19 cellular contexts compared by ENCODE assay signal in genomic region chr14:100988411-100988900, GRCh38.
DNase-seq lines count a peak whose midpoint lies in the region; ATAC-seq, FAIRE-seq and TF ChIP-seq lines count a peak whose summit lies in the region.
"Had no signal": no experiment of that assay in that cellular context is flagged by ENCODE, and none has a peak within 500 bp of the region (broad histone marks: within the 10 kb centered on the region; RNA-seq: fewer than 3 reads in every experiment).

No MANE protein-coding gene starts in this region.

- CTCF ChIA-PET in HepG2 (lab: Yijun Ruan, JAX; ENCODE audit: low intra/inter-chr PET ratio, low total read pairs) (no interaction called here), mammary epithelial cell (lab: Charles Lee; ENCODE audit: low non-redundant PET) (no interaction called here)

- no peaks in the 10 kb centered on the region for H3K4me1 Mint-ChIP-seq in endodermal cell
- H3K4me1 Mint-ChIP-seq: naive thymus-derived CD8-positive, alpha-beta T cell had no signal

- H3K27ac Mint-ChIP-seq in endodermal cell = no peak overlapping the region
- H3K27ac Mint-ChIP-seq: naive thymus-derived CD8-positive, alpha-beta T cell; stimulated activated naive CD8-positive, alpha-beta T cell treated with anti-CD3 and anti-CD28 coated beads, Interleukin-15, Interleukin-2, amounts not matched to agents 100 ng/mL and 50 ng/mL, for 24 hours had no signal

- H3K9ac ChIP-seq in HepG2 (ENCODE audit: insufficient read depth, low read depth, low read length) (no peak overlapping the region), mammary epithelial cell (ENCODE audit: insufficient read depth, low read length) (peak overlapping the region; percentile 61), endodermal cell (ENCODE audit: extremely low read depth, low read length, poor library complexity, severe bottlenecking) (no peak overlapping the region)

- no peak overlapping the region for H3K4me3 Mint-ChIP-seq in endodermal cell
- H3K4me3 Mint-ChIP-seq: brain; naive thymus-derived CD8-positive, alpha-beta T cell; stimulated activated naive CD8-positive, alpha-beta T cell treated with anti-CD3 and anti-CD28 coated beads, Interleukin-15, Interleukin-2, amounts not matched to agents 100 ng/mL and 50 ng/mL, for 24 hours had no signal

- H3K4me3 ChIP-seq in HepG2 (replicated peaks in 1 of 3; ENCODE audit: insufficient read depth in 1 of 3, low read depth in 2 of 3, low read length in 3 of 3) (no peak overlapping the region), right lobe of liver (no peak overlapping the region), mammary epithelial cell (replicated peaks in 1 of 3; ENCODE audit: insufficient read depth in 1 of 3, low read depth in 2 of 3, low read length in 3 of 3) (no peak overlapping the region), endodermal cell (ENCODE audit: low read length) (no peak overlapping the region)

- no peaks in the 10 kb centered on the region for H3K9me3 Mint-ChIP-seq in endodermal cell
- H3K9me3 Mint-ChIP-seq: brain; naive thymus-derived CD8-positive, alpha-beta T cell; stimulated activated naive CD8-positive, alpha-beta T cell treated with anti-CD3 and anti-CD28 coated beads, Interleukin-15, Interleukin-2, amounts not matched to agents 100 ng/mL and 50 ng/mL, for 24 hours had no signal

- BruUV-seq in HepG2 (replicated peaks; lab: Mats Ljungman, UMichigan) = no TSS peak
- no TSS peak for BruUV-seq in mammary epithelial cell (replicated peaks; lab: Mats Ljungman, UMichigan)

- no peak for FAIRE-seq in HepG2 (lab: Jason Lieb, UNC)

- in situ Hi-C loops in HepG2 (cut with HindIII; ENCODE audit: extremely low pct_ligation_motif_present, low pct_unique_long_range_greater_than_20kb) = no loop called here
- in situ Hi-C loops in mammary epithelial cell (cut with MboI; ENCODE audit: low sequenced_read_pairs in 2 of 2) = no loop called here

- no peaks in the 10 kb centered on the region for H3K79me2 ChIP-seq in HepG2 (ENCODE audit: insufficient read depth, low read length)
- H3K79me2 ChIP-seq in mammary epithelial cell (ENCODE audit: insufficient read depth, low read length) = no peaks in the 10 kb centered on the region

- POLR2A ChIA-PET in HepG2 (lab: Yijun Ruan, JAX) = no interaction called here

- H3K4me2 ChIP-seq in HepG2 (ENCODE audit: low read depth, low read length) (no peak overlapping the region), mammary epithelial cell (ENCODE audit: insufficient read depth, low read depth, low read length) (peak overlapping the region; percentile 65)

- no peak overlapping the region for H2AFZ ChIP-seq in HepG2 (ENCODE audit: low read length)
- H2AFZ ChIP-seq in mammary epithelial cell (ENCODE audit: low read depth, low read length) = no peak overlapping the region

- TF ChIP-seq EP300 in HepG2 (IDR thresholded peaks at IDR 0.05; ENCODE audit: low read depth in 2 of 2, low read length in 2 of 2) = no peak
- TF ChIP-seq EP300 in HepG2 (CRISPR knock-in tag; IDR thresholded peaks at IDR 0.05; ENCODE audit: borderline replicate concordance) = no peak

- TF ChIP-seq POLR2A in HepG2 (IDR thresholded peaks at IDR 0.05; ENCODE audit: insufficient read depth in 1 of 2, low read depth in 2 of 2, low read length in 2 of 2) (no peak), right lobe of liver (IDR thresholded peaks at IDR 0.05) (no peak)

- intact Hi-C loops in HepG2 (cut with micrococcal nuclease; ENCODE audit: unreplicated experiment) (no loop called here), right lobe of liver (cut with DNase I) (no loop called here), mammary epithelial cell (cut with micrococcal nuclease) (loop anchor here (5.0 kb wide), 1 partner anchor 84 kb away; no protein-coding TSS in a partner anchor)

- peaks cover 9% of the 10 kb centered on the region for H3K27me3 Mint-ChIP-seq in endodermal cell (ENCODE audit: insufficient read depth)

- 24% methylated on average over 5 of the region's 5 CpGs for WGBS in HepG2 (ENCODE audit: low lambda C conversion rate)
- 60% methylated on average over 5 of the region's 5 CpGs for WGBS in right lobe of liver (ENCODE audit: insufficient coverage, low coverage, low lambda C conversion rate, missing lambda C conversion rate)
- WGBS in mammary epithelial cell (ENCODE audit: low coverage, missing lambda C conversion rate) = 20% methylated on average over 5 of the region's 5 CpGs
- WGBS in endodermal cell (ENCODE audit: insufficient coverage in 1 of 2, insufficient read length in 1 of 2), 2 experiments = 78 to 100% methylated on average over 3 to 5 of the region's 5 CpGs

- DNase-seq in HepG2 (ENCODE audit: low spot score) (peak; percentile 50), right lobe of liver (no peak), HT1080 (ENCODE audit: low read depth) (peak; percentile 91), mammary epithelial cell (peak; percentile 98), amygdala (lab: John Stamatoyannopoulos, UW) (no peak), endodermal cell (no peak), NCI-H526 treated with DMSO at 0.1 percent for 48 hours (lab: John Stamatoyannopoulos, UW) (no peak)
- no peak for DNase-seq in stimulated activated naive CD8-positive, alpha-beta T cell treated with anti-CD3 and anti-CD28 coated beads, Interleukin-15, Interleukin-2, amounts not matched to agents 100 U/mL and 50 U/mL, for 24 hours
- DNase-seq: activated naive CD4-positive, alpha-beta T cell treated with Interleukin-2 at 50 U/mL for 16 hours; COR-L47; naive thymus-derived CD8-positive, alpha-beta T cell; NCI-H1092; NCI-H82; posterior cingulate gyrus; SHP77; stimulated activated CD4-positive, alpha-beta T cell treated with anti-CD3 and anti-CD28 coated beads, Interleukin-12 subunit alpha, Interleukin-12 subunit beta, amount 100 ng/mL, for 4 hours; T-helper 2 cell had no signal

- dilution Hi-C loops in mammary epithelial cell (cut with HindIII; ENCODE audit: low sequenced_read_pairs) = no loop called here

- no peak for TF ChIP-seq RAD21 in HepG2 (CRISPR knock-in tag; IDR thresholded peaks at IDR 0.05)

- H3K27ac ChIP-seq in HepG2 (ENCODE audit: extremely low read length, insufficient read depth, low read length) = no peak overlapping the region
- H3K27ac ChIP-seq in right lobe of liver = no peak overlapping the region
- H3K27ac ChIP-seq in mammary epithelial cell (ENCODE audit: insufficient read depth, low read depth, low read length) = peak overlapping the region; percentile 99
- no peak overlapping the region for H3K27ac ChIP-seq in endodermal cell (ENCODE audit: low read depth, low read length)

- H3K9me3 ChIP-seq in HepG2 (ENCODE audit: low read length) = no peaks in the 10 kb centered on the region
- no peaks in the 10 kb centered on the region for H3K9me3 ChIP-seq in right lobe of liver
- H3K9me3 ChIP-seq in mammary epithelial cell (replicated peaks; ENCODE audit: insufficient read depth, low read length) = no peaks in the 10 kb centered on the region
- H3K9me3 ChIP-seq in endodermal cell (ENCODE audit: control insufficient read depth, low read length) = no peaks in the 10 kb centered on the region

- H3K4me1 ChIP-seq in HepG2 (ENCODE audit: insufficient read depth, low read length) (no peaks in the 10 kb centered on the region), right lobe of liver (no peaks in the 10 kb centered on the region), mammary epithelial cell (ENCODE audit: insufficient read depth, low read length) (peaks cover 40% of the 10 kb centered on the region), endodermal cell (ENCODE audit: control insufficient read depth, insufficient read depth, low read length) (no peaks in the 10 kb centered on the region)

- ATAC-seq in HepG2 (no peak), right lobe of liver (no peak)
- no peak for ATAC-seq in stimulated activated naive CD8-positive, alpha-beta T cell treated with anti-CD3 and anti-CD28 coated beads, Interleukin-15, Interleukin-2, amounts not matched to agents 100 U/mL and 50 U/mL, for 24 hours
- ATAC-seq: naive thymus-derived CD8-positive, alpha-beta T cell had no signal

- TF ChIP-seq CTCF in HepG2 (CRISPR knock-in tag; IDR thresholded peaks at IDR 0.05) (no peak), right lobe of liver (IDR thresholded peaks at IDR 0.05) (no peak), mammary epithelial cell (conservative IDR thresholded peaks at IDR 0.05 in 1 of 2, IDR thresholded peaks at IDR 0.05 in 1 of 2; ENCODE audit: extremely low read depth in 1 of 2, insufficient read depth in 1 of 2, low read depth in 1 of 2, low read length in 2 of 2) (no peak), endodermal cell (conservative IDR thresholded peaks at IDR 0.05) (no peak)

- H4K20me1 ChIP-seq in HepG2 (ENCODE audit: insufficient read depth, low read length) (no peaks in the 10 kb centered on the region), mammary epithelial cell (ENCODE audit: insufficient read depth, low read length) (no peaks in the 10 kb centered on the region)

- H3K36me3 Mint-ChIP-seq in endodermal cell (ENCODE audit: low read depth) = no peaks in the 10 kb centered on the region
- H3K36me3 Mint-ChIP-seq: brain; naive thymus-derived CD8-positive, alpha-beta T cell had no signal

- no peaks in the 10 kb centered on the region for H3K27me3 ChIP-seq in HepG2 (ENCODE audit: control insufficient read depth in 1 of 2, insufficient read depth in 2 of 2, low read length in 2 of 2)
- no peaks in the 10 kb centered on the region for H3K27me3 ChIP-seq in right lobe of liver
- H3K27me3 ChIP-seq in mammary epithelial cell (ENCODE audit: insufficient read depth, low read length) = no peaks in the 10 kb centered on the region
- no peaks in the 10 kb centered on the region for H3K27me3 ChIP-seq in endodermal cell (ENCODE audit: control insufficient read depth, insufficient read depth, low read length, poor library complexity, severe bottlenecking)

- H3K36me3 ChIP-seq in HepG2 (replicated peaks in 1 of 2; ENCODE audit: control insufficient read depth in 1 of 2, insufficient read depth in 2 of 2, low read length in 2 of 2) (no peaks in the 10 kb centered on the region), right lobe of liver (no peaks in the 10 kb centered on the region), mammary epithelial cell (ENCODE audit: insufficient read depth, low read length) (peaks cover 2% of the 10 kb centered on the region), endodermal cell (ENCODE audit: control insufficient read depth, insufficient read depth, low read length) (no peaks in the 10 kb centered on the region)

TF ChIP-seq in HepG2, 621 proteins besides CTCF, POLR2A, EP300 and RAD21 (continues in another document):
- TF ChIP-seq PAX8 (CRISPR knock-in tag; IDR thresholded peaks at IDR 0.05; ENCODE audit: borderline replicate concordance) (no peak), HINFP (CRISPR knock-in tag; IDR thresholded peaks at IDR 0.05; ENCODE audit: low read depth) (no peak)

Comparison
In these comparisons a context has a peak if more than half of its experiments do, and no peak if none do; other contexts are left out.
1. DNase-seq: peak in HepG2 (single experiment), HT1080 (single experiment) and mammary epithelial cell (single experiment); none in right lobe of liver (0 of 3), stimulated activated naive CD8-positive, alpha-beta T cell treated with anti-CD3 and anti-CD28 coated beads, Interleukin-15, Interleukin-2, amounts not matched to agents 100 U/mL and 50 U/mL, for 24 hours (single experiment), amygdala (0 of 56), endodermal cell (single experiment) and NCI-H526 treated with DMSO at 0.1 percent for 48 hours (single experiment).